34 cellular contexts compared by ENCODE assay signal in genomic region chr7:497346-497745, GRCh38. TPM values are rescaled to one million over a fixed set of nuclear protein-coding genes. Genes with fewer than 3 reads are reported as not detected.
DNase-seq lines count a peak whose midpoint lies in the region; ATAC-seq, FAIRE-seq and TF ChIP-seq lines count a peak whose summit lies in the region.
"Had no signal": no experiment of that assay in that cellular context is flagged by ENCODE, and none has a peak within 500 bp of the region (broad histone marks: within the 10 kb centered on the region; RNA-seq: fewer than 3 reads in every experiment).

No MANE protein-coding gene starts in this region.

- in situ Hi-C loops in HepG2 (cut with HindIII; ENCODE audit: extremely low pct_ligation_motif_present, low pct_unique_long_range_greater_than_20kb), result no loop called here

- POLR2A ChIA-PET in HepG2 (lab: Yijun Ruan, JAX), result no interaction called here

- TF ChIP-seq EP300 in HepG2 (IDR thresholded peaks at IDR 0.05; ENCODE audit: low read depth in 2 of 2, low read length in 2 of 2) (no peak), HepG2 (CRISPR knock-in tag; IDR thresholded peaks at IDR 0.05; ENCODE audit: borderline replicate concordance) (no peak), ovary (IDR thresholded peaks at IDR 0.05) (no peak)

- H3K4me1 ChIP-seq in right lobe of liver, result no peaks in the 10 kb centered on the region
- peaks cover 20% of the 10 kb centered on the region for H3K4me1 ChIP-seq in HepG2 (ENCODE audit: insufficient read depth, low read length)
- peaks cover 9% of the 10 kb centered on the region for H3K4me1 ChIP-seq in left ventricle myocardium inferior
- no peaks in the 10 kb centered on the region for H3K4me1 ChIP-seq in ovary (ENCODE audit: insufficient read depth)

- H3K27ac ChIP-seq in right lobe of liver (no peak overlapping the region), HepG2 (ENCODE audit: extremely low read length, insufficient read depth, low read length) (no peak overlapping the region), left ventricle myocardium inferior (replicated peaks) (no peak overlapping the region), ovary (no peak overlapping the region)
- H3K27ac ChIP-seq: brain microvascular endothelial cell, SJCRH30 had no signal

- H3K36me3 ChIP-seq in right lobe of liver, result no peaks in the 10 kb centered on the region
- no peaks in the 10 kb centered on the region for H3K36me3 ChIP-seq in HepG2 (replicated peaks in 1 of 2; ENCODE audit: control insufficient read depth in 1 of 2, insufficient read depth in 2 of 2, low read length in 2 of 2)
- peaks cover 63% of the 10 kb centered on the region for H3K36me3 ChIP-seq in left ventricle myocardium inferior
- H3K36me3 ChIP-seq in ovary, result no peaks in the 10 kb centered on the region
- H3K36me3 ChIP-seq: MG63 had no signal

- ATAC-seq in right lobe of liver, result no peak
- ATAC-seq in HepG2, result no peak
- no peak for ATAC-seq in HG02763 (IDR thresholded peaks at IDR 0.05; ENCODE audit: unreplicated experiment)
- ATAC-seq: activated T-cell treated with anti-CD3 and anti-CD28 coated beads, Interleukin-2, amount 50 U/mL, for 72 hours; CD8-positive, alpha-beta T cell; Panc1; stimulated activated memory B cell treated with anti-CD40 and anti-IgM and Interleukin-4, amounts not matched to agents 10 μg/mL and 1 μg/mL and 100 μg/mL, for 72 hours had no signal

- no TSS peak for BruUV-seq in HepG2 (replicated peaks; lab: Mats Ljungman, UMichigan)

- H4K20me1 ChIP-seq in HepG2 (ENCODE audit: insufficient read depth, low read length), result 0 out of 2 replicates have a peak, but pooled peaks cover 3% of the 10 kb centered on the region

- TF ChIP-seq RAD21 in HepG2 (CRISPR knock-in tag; IDR thresholded peaks at IDR 0.05), result no peak

- 94% methylated on average over 13 of the region's 13 CpGs for WGBS in right lobe of liver (ENCODE audit: insufficient coverage, low coverage, low lambda C conversion rate, missing lambda C conversion rate)
- 92% methylated on average over 13 of the region's 13 CpGs for WGBS in HepG2 (ENCODE audit: low lambda C conversion rate)
- 94 to 97% (median 95%) methylated on average over 13 of the region's 13 CpGs for WGBS in ovary, 3 donors

- no peak overlapping the region for H2AFZ ChIP-seq in HepG2 (ENCODE audit: low read length)

- no peak overlapping the region for H3K27ac Mint-ChIP-seq in HFFc6
- H3K27ac Mint-ChIP-seq: activated B cell treated with CpG ODN at 0.5 μM for 24 hours; activated T-cell treated with anti-CD3 and anti-CD28 coated beads, Interleukin-2, amount 50 U/mL, for 72 hours; CD8-positive, alpha-beta T cell; memory B cell; stimulated activated memory B cell treated with anti-CD40 and anti-IgM and Interleukin-4, amounts not matched to agents 10 μg/mL and 1 μg/mL and 100 μg/mL, for 72 hours had no signal

- no peak for FAIRE-seq in HepG2 (lab: Jason Lieb, UNC)
- FAIRE-seq: A204.1, colon, GM19239, urothelium cell line had no signal

- peaks cover 1% of the 10 kb centered on the region for H3K27me3 Mint-ChIP-seq in HFFc6 (ENCODE audit: insufficient read depth)
- H3K27me3 Mint-ChIP-seq: activated B cell treated with CpG ODN at 0.5 μM for 24 hours, memory B cell had no signal

- H3K9me3 ChIP-seq in right lobe of liver (no peaks in the 10 kb centered on the region), HepG2 (ENCODE audit: low read length) (no peaks in the 10 kb centered on the region), left ventricle myocardium inferior (replicated peaks) (no peaks in the 10 kb centered on the region), ovary (no peaks in the 10 kb centered on the region)
- H3K9me3 ChIP-seq: MG63, SJCRH30 had no signal

- DNase-seq in right lobe of liver (peak in 2 of 3 donors; percentile 17 to 24), HepG2 (ENCODE audit: low spot score) (no peak), left ventricle myocardium inferior (peak; percentile 6), posterior vena cava (ENCODE audit: low spot score) (peak; percentile 70), HFFc6 (no peak), NAMALWA (ENCODE audit: low spot score) (no peak), ovary (no peak)
- DNase-seq: activated B cell treated with CpG ODN at 0.5 μM for 24 hours; activated CD4-positive, alpha-beta T cell treated with anti-CD3 and anti-CD28 coated beads, Interleukin-2, amount 50 U/mL, for 4 hours; activated naive CD4-positive, alpha-beta T cell; activated T-cell treated with anti-CD3 and anti-CD28 coated beads, Interleukin-2, amount 50 U/mL, for 72 hours; brain microvascular endothelial cell; DMS53; effector memory CD4-positive, alpha-beta T cell; erythroblast; H7; KBM-7; MG63; NCI-H1417; NCI-H2081; NCI-H2227 treated with DMSO at 0.1 percent for 48 hours; NCI-H526 treated with DMSO at 0.1 percent for 48 hours; SJCRH30; stimulated activated CD4-positive, alpha-beta T cell treated with anti-CD3 and anti-CD28 coated beads, Interleukin-12 subunit alpha, Interleukin-12 subunit beta, amount 100 ng/mL, for 4 hours; stimulated activated CD4-positive, alpha-beta T cell treated with anti-CD3 and anti-CD28 coated beads, Interleukin-4, amount 100 ng/mL, for 1 hour had no signal

- no peak overlapping the region for H3K9ac ChIP-seq in HepG2 (ENCODE audit: insufficient read depth, low read depth, low read length)

- H3K4me3 ChIP-seq in right lobe of liver (no peak overlapping the region), HepG2 (replicated peaks in 1 of 3; ENCODE audit: insufficient read depth in 1 of 3, low read depth in 2 of 3, low read length in 3 of 3) (no peak overlapping the region), left ventricle myocardium inferior (no peak overlapping the region), ovary (no peak overlapping the region)
- H3K4me3 ChIP-seq: MG63, SJCRH30 had no signal

- H3K27me3 ChIP-seq in right lobe of liver (no peaks in the 10 kb centered on the region), HepG2 (ENCODE audit: control insufficient read depth in 1 of 2, insufficient read depth in 2 of 2, low read length in 2 of 2) (no peaks in the 10 kb centered on the region), left ventricle myocardium inferior (ENCODE audit: low read depth) (no peaks in the 10 kb centered on the region), ovary (no peaks in the 10 kb centered on the region)
- H3K27me3 ChIP-seq: brain microvascular endothelial cell, MG63, SJCRH30 had no signal

- no peak for TF ChIP-seq POLR2A in right lobe of liver (IDR thresholded peaks at IDR 0.05)
- no peak for TF ChIP-seq POLR2A in HepG2 (IDR thresholded peaks at IDR 0.05; ENCODE audit: insufficient read depth in 1 of 2, low read depth in 2 of 2, low read length in 2 of 2)
- no peak for TF ChIP-seq POLR2A in ovary (IDR thresholded peaks at IDR 0.05)

- no peak for TF ChIP-seq CTCF in right lobe of liver (IDR thresholded peaks at IDR 0.05)
- no peak for TF ChIP-seq CTCF in HepG2 (CRISPR knock-in tag; IDR thresholded peaks at IDR 0.05)
- TF ChIP-seq CTCF in left ventricle myocardium inferior (IDR thresholded peaks at IDR 0.05; ENCODE audit: borderline replicate concordance), result no peak
- no peak for TF ChIP-seq CTCF in HFFc6 (IDR thresholded peaks at IDR 0.05)
- no peak for TF ChIP-seq CTCF in ovary (IDR thresholded peaks at IDR 0.05)

- intact Hi-C loops in right lobe of liver (cut with DNase I) (no loop called here), HepG2 (cut with micrococcal nuclease; ENCODE audit: unreplicated experiment) (no loop called here), left ventricle myocardium inferior (cut with micrococcal nuclease) (no loop called here), posterior vena cava (cut with DNase I) (no loop called here), ovary (cut with DNase I) (no loop called here)

- no peak overlapping the region for H3K4me3 Mint-ChIP-seq in HFFc6
- H3K4me3 Mint-ChIP-seq: activated B cell treated with CpG ODN at 0.5 μM for 24 hours; activated T-cell treated with anti-CD3 and anti-CD28 coated beads, Interleukin-2, amount 50 U/mL, for 72 hours; memory B cell; stimulated activated memory B cell treated with anti-CD40 and anti-IgM and Interleukin-4, amounts not matched to agents 10 μg/mL and 1 μg/mL and 100 μg/mL, for 72 hours had no signal

- no peak overlapping the region for H3K4me2 ChIP-seq in HepG2 (ENCODE audit: low read depth, low read length)

- peaks cover 18% of the 10 kb centered on the region for H3K36me3 Mint-ChIP-seq in HFFc6 (ENCODE audit: low read depth)
- H3K36me3 Mint-ChIP-seq: CD8-positive, alpha-beta T cell had no signal

- H3K79me2 ChIP-seq in HepG2 (ENCODE audit: insufficient read depth, low read length), result no peaks in the 10 kb centered on the region

- no peaks in the 10 kb centered on the region; the same call in 1 of the 2 replicates for H3K9me3 Mint-ChIP-seq in HFFc6
- H3K9me3 Mint-ChIP-seq: activated B cell treated with CpG ODN at 0.5 μM for 24 hours; activated T-cell treated with anti-CD3 and anti-CD28 coated beads, Interleukin-2, amount 50 U/mL, for 72 hours; CD8-positive, alpha-beta T cell; stimulated activated memory B cell treated with anti-CD40 and anti-IgM and Interleukin-4, amounts not matched to agents 10 μg/mL and 1 μg/mL and 100 μg/mL, for 72 hours had no signal

- CTCF ChIA-PET in HepG2 (lab: Yijun Ruan, JAX; ENCODE audit: low intra/inter-chr PET ratio, low total read pairs), result no interaction called here

- no peaks in the 10 kb centered on the region for H3K4me1 Mint-ChIP-seq in HFFc6 (ENCODE audit: low read depth)
- H3K4me1 Mint-ChIP-seq: activated B cell treated with CpG ODN at 0.5 μM for 24 hours; memory B cell; stimulated activated memory B cell treated with anti-CD40 and anti-IgM and Interleukin-4, amounts not matched to agents 10 μg/mL and 1 μg/mL and 100 μg/mL, for 72 hours had no signal

RNA-seq across cellular contexts. Expression of gene PDGFA, which starts 22.3 kb away (rescaled TPM):
- total RNA-seq in right lobe of liver (10 to 100 TPM in 3 of 6 experiments, 1 to 10 TPM in 3; 2.3 to 20.9 (median 8.4) TPM), HepG2 (2016; rRNA removed; fragmentation: Illumina TruSeq; extraction: Trizol) (0.80 and 1.5 TPM in 2 replicates), left ventricle myocardium inferior (26.0 TPM), posterior vena cava (10 to 100 TPM; 54.1 to 63.1 TPM), ovary (10 to 100 TPM in 3 of 7 donors, 1 to 10 TPM in 4; 3.7 to 35.5 (median 9.4) TPM)
- 1.1 and 1.6 TPM in 2 replicates for total RNA-seq in HepG2 (2016; cell fraction: cytosol; rRNA removed; fragmentation: Illumina TruSeq; extraction: Trizol; ENCODE audit: low read depth)
- 1.0 and 1.8 TPM in 2 replicates for total RNA-seq in HepG2 (2016; cell fraction: insoluble cytoplasmic fraction; rRNA removed; fragmentation: Illumina TruSeq; extraction: Trizol)
- 2.6 and 3.0 TPM in 2 replicates for total RNA-seq in HepG2 (2016; cell fraction: membrane; rRNA removed; fragmentation: Illumina TruSeq; extraction: Trizol)
- 1.3 and 1.4 TPM in 2 replicates for total RNA-seq in HepG2 (2016; cell fraction: nucleus; rRNA removed; fragmentation: Illumina TruSeq; extraction: Trizol)
- polyA plus RNA-seq in HepG2 (2011; rRNA removed) (2.4 and 3.4 TPM in 2 replicates), ovary (1 to 10 TPM; 4.5 to 8.7 TPM)
- 1.2 and 2.1 TPM in 2 replicates for polyA plus RNA-seq in HepG2 (2011; cell fraction: cytosol; rRNA removed)
- 2.9 and 5.0 TPM in 2 replicates for polyA plus RNA-seq in HepG2 (2011; cell fraction: nucleus; rRNA removed)
- 1.2 and 1.3 TPM in 2 replicates for polyA plus RNA-seq in HepG2 (2012)
- 0.57 and 0.60 TPM in 2 replicates for polyA plus RNA-seq in HepG2 (2016; cell fraction: cytosol; fragmentation: Illumina TruSeq; extraction: Trizol; ENCODE audit: low read depth)
- 0.93 and 1.1 TPM in 2 replicates for polyA plus RNA-seq in HepG2 (2016; cell fraction: insoluble cytoplasmic fraction; fragmentation: Illumina TruSeq; extraction: Trizol; ENCODE audit: low read depth)
- 1.1 TPM in 2 replicates for polyA plus RNA-seq in HepG2 (2016; cell fraction: membrane; fragmentation: Illumina TruSeq; extraction: Trizol; ENCODE audit: low read depth)
- polyA plus RNA-seq in HepG2 (2016; cell fraction: nucleus; fragmentation: Illumina TruSeq; extraction: Trizol; ENCODE audit: insufficient read depth, low read depth), result 1.9 TPM in 2 replicates
- 14.6 and 20.5 TPM in 2 replicates for polyA minus RNA-seq in HepG2 (2011; rRNA and poly(A)+ RNA removed; ENCODE audit: low replicate concordance)
- 4.8 and 15.5 TPM in 2 replicates for polyA minus RNA-seq in HepG2 (2011; cell fraction: cytosol; rRNA and poly(A)+ RNA removed)
- 2.3 and 2.4 TPM in 2 replicates for polyA minus RNA-seq in HepG2 (2011; cell fraction: nucleus; rRNA and poly(A)+ RNA removed)
- 1 to 10 TPM; 7.1 to 8.7 (median 7.8) TPM for total RNA-seq in HFFc6 (2021; fragmentation: NEBNext Ultra II Directional; extraction: Animal tissue kit (Norgen Biotek cat#: 25700))

Comparison
In these comparisons a context has a peak if more than half of its experiments do, and no peak if none do; other contexts are left out.
1. DNase-seq: peak in right lobe of liver (2 of 3), left ventricle myocardium inferior (single experiment) and posterior vena cava (single experiment); none in HepG2 (single experiment), HFFc6 (single experiment), NAMALWA (single experiment) and ovary (0 of 5).